29 cellular contexts compared by ENCODE assay signal in the genomic region with DNA sequence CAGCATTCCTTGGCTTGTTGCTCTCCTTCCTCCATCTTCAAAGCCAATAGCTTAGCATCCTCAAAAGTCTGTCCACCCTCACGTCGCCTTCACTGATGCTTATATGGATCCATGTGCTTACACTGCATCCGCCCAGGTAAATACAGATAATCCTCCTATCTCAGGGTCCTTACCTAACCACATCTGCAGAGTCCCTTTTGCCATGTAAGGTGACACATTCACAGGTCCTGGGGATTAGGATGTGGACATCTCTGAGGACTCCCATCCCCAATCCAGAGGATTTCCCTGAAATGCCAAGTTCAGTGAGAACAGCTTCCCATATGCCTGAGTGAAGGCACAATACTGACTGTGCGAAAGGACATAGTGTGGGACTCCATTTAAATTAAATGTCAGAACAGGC.
"Had no signal": no experiment of that assay in that cellular context is flagged by ENCODE, and none has a peak within 500 bp of the region (broad histone marks: within the 10 kb centered on the region; RNA-seq: fewer than 3 reads in every experiment).

No MANE protein-coding gene starts in this region.

- H3K9me2 ChIP-seq: SK-N-SH had no signal

- H3K4me1 ChIP-seq: testis had no signal

- H3K9me3 ChIP-seq: heart right ventricle, left lung, psoas muscle, right atrium auricular region, SK-N-SH, spleen, testis, transverse colon had no signal

- DNase-seq: activated CD8-positive, alpha-beta memory T cell treated with anti-CD3 and anti-CD28 coated beads, Interleukin-2, amount 50 U/mL, for 48 hours; activated naive CD8-positive, alpha-beta T cell treated with anti-CD3 and anti-CD28 coated beads, Interleukin-2, amount 10 ng/mL, durations not matched to agents 7 days and 5 days; activated T-cell treated with anti-CD3 and anti-CD28 coated beads, Interleukin-2, amount 50 U/mL, for 24 hours; amniotic stem cell; brain microvascular endothelial cell; caudate nucleus; cortex of kidney; effector memory CD8-positive, alpha-beta T cell; foreskin keratinocyte; heart right ventricle; left lung; naive B cell; occipital lobe; psoas muscle; SK-N-SH; spleen; stimulated activated naive CD8-positive, alpha-beta T cell treated with anti-CD3 and anti-CD28 coated beads, Interleukin-15, Interleukin-2, amounts not matched to agents 100 U/mL and 50 U/mL, for 24 hours; SW 1271; T-helper 9 cell; testis; transverse colon; WERI-Rb-1 had no signal

- H3K9me3 Mint-ChIP-seq: activated naive CD8-positive, alpha-beta T cell treated with anti-CD3 and anti-CD28 coated beads, Interleukin-2, amount 10 ng/mL, durations not matched to agents 7 days and 5 days; activated T-cell treated with anti-CD3 and anti-CD28 coated beads, Interleukin-2, amount 50 U/mL, for 24 hours; effector memory CD8-positive, alpha-beta T cell; naive B cell; neural crest cell had no signal

- H3K9ac ChIP-seq: parathyroid adenoma, SK-N-SH had no signal

- H3K4me3 ChIP-seq: heart right ventricle, left lung, lung, psoas muscle, right atrium auricular region, spleen, testis, transverse colon had no signal

- H3K4me1 Mint-ChIP-seq: neural crest cell had no signal

- H2AFZ ChIP-seq: parathyroid adenoma had no signal

- H3K27me3 Mint-ChIP-seq: activated naive CD8-positive, alpha-beta T cell treated with anti-CD3 and anti-CD28 coated beads, Interleukin-2, amount 10 ng/mL, durations not matched to agents 7 days and 5 days; activated T-cell treated with anti-CD3 and anti-CD28 coated beads, Interleukin-2, amount 50 U/mL, for 24 hours; effector memory CD8-positive, alpha-beta T cell; naive B cell had no signal

- H3K36me3 ChIP-seq: transverse colon had no signal

- ATAC-seq: activated CD4-positive, CD25-positive, alpha-beta regulatory T cell treated with anti-CD3 and anti-CD28 coated beads, Interleukin-2, amount 50 U/mL, for 24 hours; effector memory CD8-positive, alpha-beta T cell; esophagus mucosa; foreskin keratinocyte; heart right ventricle; left lung; psoas muscle; stimulated activated naive CD8-positive, alpha-beta T cell treated with anti-CD3 and anti-CD28 coated beads, Interleukin-15, Interleukin-2, amounts not matched to agents 100 U/mL and 50 U/mL, for 24 hours had no signal

- H3K4me2 ChIP-seq: SK-N-SH had no signal

- H3K27me3 ChIP-seq: brain microvascular endothelial cell, foreskin keratinocyte, heart right ventricle, left lung, right atrium auricular region, spleen, testis, transverse colon had no signal

- H3K27ac Mint-ChIP-seq: activated naive CD8-positive, alpha-beta T cell treated with anti-CD3 and anti-CD28 coated beads, Interleukin-2, amount 10 ng/mL, durations not matched to agents 7 days and 5 days had no signal

- H3K27ac ChIP-seq: brain microvascular endothelial cell, foreskin keratinocyte, parathyroid adenoma, psoas muscle, right atrium auricular region, spleen, testis, WERI-Rb-1 had no signal

- H3K4me3 Mint-ChIP-seq: activated naive CD8-positive, alpha-beta T cell treated with anti-CD3 and anti-CD28 coated beads, Interleukin-2, amount 10 ng/mL, durations not matched to agents 7 days and 5 days; activated T-cell treated with anti-CD3 and anti-CD28 coated beads, Interleukin-2, amount 50 U/mL, for 24 hours; effector memory CD8-positive, alpha-beta T cell; neural crest cell; T-helper 1 cell treated with Interleukin-12 subunit alpha and Interleukin-12 subunit beta and Interleukin-4 antibody, amounts not matched to agents 30 μg/mL and 1 μg/mL, for 36 hours had no signal
